Comparison of ENCODE assay signal across 25 cellular contexts in the genomic region with DNA sequence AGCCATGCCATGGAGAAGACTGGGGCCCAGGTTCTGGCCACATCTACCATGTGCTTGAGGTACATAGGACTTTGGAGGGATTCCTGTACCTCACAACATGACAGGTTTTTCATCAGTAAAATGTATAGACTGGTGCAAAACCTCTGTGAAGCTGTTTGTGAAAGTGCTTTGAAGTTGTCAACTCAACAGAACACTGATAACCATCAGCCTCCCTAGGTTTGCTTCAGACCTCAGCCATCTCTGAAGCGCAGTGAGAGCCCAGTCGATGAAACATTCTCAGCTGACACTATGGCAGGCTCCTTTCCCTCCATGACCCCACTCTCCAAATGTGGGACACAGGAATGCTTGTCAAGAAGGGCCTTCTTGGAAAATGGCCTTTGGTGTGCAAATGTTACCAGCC. TPM values are rescaled to one million over a fixed set of nuclear protein-coding genes. Genes with fewer than 3 reads are reported as not detected.
DNase-seq lines count a peak whose midpoint lies in the region; ATAC-seq, FAIRE-seq and TF ChIP-seq lines count a peak whose summit lies in the region.
"Had no signal": no experiment of that assay in that cellular context is flagged by ENCODE, and none has a peak within 500 bp of the region (broad histone marks: within the 10 kb centered on the region; RNA-seq: fewer than 3 reads in every experiment).

No MANE protein-coding gene starts in this region.

- H3K4me3 ChIP-seq in CD4-positive, CD25-positive, alpha-beta regulatory T cell (ENCODE audit: low read depth, low read length), result no peak overlapping the region
- H3K4me3 ChIP-seq in Jurkat, Clone E6-1 (ENCODE audit: low read length), result no peak overlapping the region
- H3K4me3 ChIP-seq in GM12878, result no peak overlapping the region
- H3K4me3 ChIP-seq: A549; BLaER1 treated with 17β-estradiol and CSF1 and Interleukin-3, amounts not matched to agents 10 nM and 100 nM; GM23248 had no signal

- H4K20me1 ChIP-seq in GM12878 (ENCODE audit: control insufficient read depth, insufficient read depth), result no peaks in the 10 kb centered on the region; the same call in 1 of the 2 replicates

- POLR2A ChIA-PET in activated CD4-positive, alpha-beta T cell treated with anti-CD3 and anti-CD28 coated beads, Interleukin-2, amount 10 ng/mL, durations not matched to agents 7 days and 5 days (lab: Charles Lee), result no interaction called here
- POLR2A ChIA-PET in GM12878 (lab: Charles Lee), result no interaction called here

- in situ Hi-C loops in GM12878 (cut with MboI), result no loop called here

- intact Hi-C loops in GM12878 (cut with micrococcal nuclease; ENCODE audit: unreplicated experiment), result no loop called here

- no peak overlapping the region for H3K27ac Mint-ChIP-seq in activated CD4-positive, alpha-beta T cell treated with anti-CD3 and anti-CD28 coated beads, Interleukin-2, amount 10 ng/mL, durations not matched to agents 7 days and 5 days
- H3K27ac Mint-ChIP-seq in CD4-positive, CD25-positive, alpha-beta regulatory T cell, result peak overlapping the region in 1 of 3 donors; percentile 62
- H3K27ac Mint-ChIP-seq in osteocyte (ENCODE audit: unreplicated experiment), result no peak overlapping the region
- H3K27ac Mint-ChIP-seq: CD14-positive monocyte had no signal

- H3K9ac ChIP-seq in GM12878 (ENCODE audit: control insufficient read depth, insufficient read depth, low read length), result no peak overlapping the region
- H3K9ac ChIP-seq: BLaER1 treated with 17β-estradiol and CSF1 and Interleukin-3, amounts not matched to agents 10 nM and 100 nM; GM23248 had no signal

- H3K4me1 Mint-ChIP-seq in activated CD4-positive, alpha-beta T cell treated with anti-CD3 and anti-CD28 coated beads, Interleukin-2, amount 10 ng/mL, durations not matched to agents 7 days and 5 days, result peaks cover 8% of the 10 kb centered on the region
- peaks cover 0 to 11% (median 3%) of the 10 kb centered on the region in 4 donors for H3K4me1 Mint-ChIP-seq in CD4-positive, CD25-positive, alpha-beta regulatory T cell
- H3K4me1 Mint-ChIP-seq in osteocyte (ENCODE audit: unreplicated experiment), result no peaks in the 10 kb centered on the region
- H3K4me1 Mint-ChIP-seq: CD14-positive monocyte had no signal

- H3K36me3 Mint-ChIP-seq in activated CD4-positive, alpha-beta T cell treated with anti-CD3 and anti-CD28 coated beads, Interleukin-2, amount 10 ng/mL, durations not matched to agents 7 days and 5 days (ENCODE audit: low read depth), result no peaks in the 10 kb centered on the region
- peaks cover 8% of the 10 kb centered on the region for H3K36me3 Mint-ChIP-seq in CD4-positive, CD25-positive, alpha-beta regulatory T cell
- H3K36me3 Mint-ChIP-seq in osteocyte (ENCODE audit: unreplicated experiment), result peaks cover 12% of the 10 kb centered on the region

- H3K9me3 Mint-ChIP-seq in activated CD4-positive, alpha-beta T cell treated with anti-CD3 and anti-CD28 coated beads, Interleukin-2, amount 10 ng/mL, durations not matched to agents 7 days and 5 days, result no peaks in the 10 kb centered on the region
- no peaks in the 10 kb centered on the region for H3K9me3 Mint-ChIP-seq in CD4-positive, CD25-positive, alpha-beta regulatory T cell
- no peaks in the 10 kb centered on the region for H3K9me3 Mint-ChIP-seq in osteocyte (ENCODE audit: unreplicated experiment)
- H3K9me3 Mint-ChIP-seq: CD4-positive, alpha-beta memory T cell had no signal

- BruUV-seq in GM12878 (replicated peaks; lab: Mats Ljungman, UMichigan), result no TSS peak

- H3K36me3 ChIP-seq in CD4-positive, CD25-positive, alpha-beta regulatory T cell (ENCODE audit: control insufficient read depth, insufficient read depth, low read length), result no peaks in the 10 kb centered on the region
- H3K36me3 ChIP-seq in GM12878 (ENCODE audit: control insufficient read depth in 2 of 2, insufficient read depth in 2 of 2, low read length in 1 of 2), result no peaks in the 10 kb centered on the region
- H3K36me3 ChIP-seq: BE2C; BLaER1 treated with 17β-estradiol and CSF1 and Interleukin-3, amounts not matched to agents 10 nM and 100 nM had no signal

- WGBS in GM12878 (ENCODE audit: insufficient coverage, insufficient replicate concordance, low lambda C conversion rate, missing lambda C conversion rate), result 92% methylated on average over 2 of the region's 2 CpGs

- TF ChIP-seq POLR2A in GM12878 (IDR thresholded peaks at IDR 0.05; ENCODE audit: low read depth, low read length), result no peak

- no peaks in the 10 kb centered on the region for H3K27me3 ChIP-seq in CD4-positive, CD25-positive, alpha-beta regulatory T cell (ENCODE audit: control insufficient read depth, insufficient read depth, low read length)
- H3K27me3 ChIP-seq in GM12878 (replicated peaks in 1 of 2; ENCODE audit: control insufficient read depth in 2 of 2, insufficient read depth in 2 of 2, low read length in 1 of 2), result no peaks in the 10 kb centered on the region
- H3K27me3 ChIP-seq: BE2C; BLaER1 treated with 17β-estradiol and CSF1 and Interleukin-3, amounts not matched to agents 10 nM and 100 nM had no signal

- no peak for ATAC-seq in CD4-positive, CD25-positive, alpha-beta regulatory T cell (ENCODE audit: low read depth in 2 of 2)
- no peak for ATAC-seq in GM12878
- no peak for ATAC-seq in HG02678 (IDR thresholded peaks at IDR 0.05; ENCODE audit: unreplicated experiment)
- ATAC-seq: A549 had no signal

- H2AFZ ChIP-seq in GM12878 (ENCODE audit: control insufficient read depth, low read depth, low read length), result no peak overlapping the region
- H2AFZ ChIP-seq: GM23248 had no signal

- TF ChIP-seq CTCF in GM12878 (IDR thresholded peaks at IDR 0.05 in 2 of 3, conservative IDR thresholded peaks at IDR 0.05 in 1 of 3; ENCODE audit: control insufficient read depth in 2 of 3, extremely low read depth in 1 of 3, insufficient read depth in 1 of 3, low read depth in 3 of 3, low read length in 3 of 3) (no peak), osteocyte (IDR thresholded peaks at IDR 0.05) (no peak)

- no peak for TF ChIP-seq EP300 in GM12878 (IDR thresholded peaks at IDR 0.05; ENCODE audit: borderline replicate concordance in 1 of 2, control insufficient read depth in 1 of 2, low read depth in 2 of 2, low read length in 2 of 2)

- SMC1A ChIA-PET in GM12878 (lab: Charles Lee; ENCODE audit: uncharacterized antibody, unreplicated experiment), result no interaction called here

- H3K27ac ChIP-seq in CD4-positive, CD25-positive, alpha-beta regulatory T cell (ENCODE audit: insufficient read depth, low read length, poor library complexity, severe bottlenecking), result no peak overlapping the region
- H3K27ac ChIP-seq in GM12878 (ENCODE audit: control insufficient read depth, insufficient read depth), result no peak overlapping the region
- H3K27ac ChIP-seq: A549; BLaER1 treated with 17β-estradiol and CSF1 and Interleukin-3, amounts not matched to agents 10 nM and 100 nM; GM23248 had no signal

- no peak overlapping the region for H3K4me3 Mint-ChIP-seq in activated CD4-positive, alpha-beta T cell treated with anti-CD3 and anti-CD28 coated beads, Interleukin-2, amount 10 ng/mL, durations not matched to agents 7 days and 5 days
- no peak overlapping the region for H3K4me3 Mint-ChIP-seq in CD4-positive, CD25-positive, alpha-beta regulatory T cell
- H3K4me3 Mint-ChIP-seq in osteocyte (ENCODE audit: unreplicated experiment), result no peak overlapping the region
- H3K4me3 Mint-ChIP-seq: CD4-positive, alpha-beta memory T cell had no signal

- no peak for TF ChIP-seq RAD21 in GM12878 (IDR thresholded peaks at IDR 0.05; ENCODE audit: insufficient read depth, low read depth, low read length)

- H3K27me3 Mint-ChIP-seq in activated CD4-positive, alpha-beta T cell treated with anti-CD3 and anti-CD28 coated beads, Interleukin-2, amount 10 ng/mL, durations not matched to agents 7 days and 5 days, result peaks cover 19% of the 10 kb centered on the region
- no peaks in the 10 kb centered on the region for H3K27me3 Mint-ChIP-seq in CD4-positive, CD25-positive, alpha-beta regulatory T cell
- no peaks in the 10 kb centered on the region for H3K27me3 Mint-ChIP-seq in osteocyte (ENCODE audit: unreplicated experiment)

- no peak overlapping the region for H3K4me2 ChIP-seq in GM12878 (ENCODE audit: control insufficient read depth, insufficient read depth)
- H3K4me2 ChIP-seq: A549; BLaER1 treated with 17β-estradiol and CSF1 and Interleukin-3, amounts not matched to agents 10 nM and 100 nM had no signal

- peak; percentile 44 for FAIRE-seq in GM12878 (lab: Jason Lieb, UNC)
- FAIRE-seq: A549, GM12891, GM18507, H1 had no signal

- no peaks in the 10 kb centered on the region for H3K4me1 ChIP-seq in CD4-positive, CD25-positive, alpha-beta regulatory T cell (ENCODE audit: control insufficient read depth, insufficient read depth, low read length, poor library complexity, severe bottlenecking)
- H3K4me1 ChIP-seq in GM12878 (ENCODE audit: control insufficient read depth, insufficient read depth, low read length), result no peaks in the 10 kb centered on the region
- H3K4me1 ChIP-seq: A549; BE2C; BLaER1 treated with 17β-estradiol and CSF1 and Interleukin-3, amounts not matched to agents 10 nM and 100 nM had no signal

- CTCF ChIA-PET in activated CD4-positive, alpha-beta T cell treated with anti-CD3 and anti-CD28 coated beads, Interleukin-2, amount 10 ng/mL, durations not matched to agents 7 days and 5 days (lab: Charles Lee), result no interaction called here
- CTCF ChIA-PET in GM12878 (lab: Yijun Ruan, JAX), result no interaction called here

- RAD21 ChIA-PET in GM12878 (lab: Charles Lee; ENCODE audit: unreplicated experiment), result no interaction called here

- peak; percentile 28 for DNase-seq in activated CD4-positive, alpha-beta T cell treated with anti-CD3 and anti-CD28 coated beads, Interleukin-2, amount 10 ng/mL, durations not matched to agents 7 days and 5 days
- no peak for DNase-seq in activated CD4-positive, alpha-beta T cell treated with anti-CD3 and anti-CD28 coated beads, Interleukin-2, amount 50 U/mL, for 4 hours
- DNase-seq in CD4-positive, CD25-positive, alpha-beta regulatory T cell, result peak in 2 of 3 donors; percentile 3 to 32
- DNase-seq in Jurkat, Clone E6-1 (ENCODE audit: low read depth, low spot score), result peak; percentile 59
- DNase-seq in GM12878 (ENCODE audit: low read depth, low spot score), result no peak
- no peak for DNase-seq in osteocyte (ENCODE audit: extremely low spot score, unreplicated experiment)
- DNase-seq: 8988T, ACHN, AML-193, BE2C, Calu3, COR-L47, EL, GDM1, GM23248, H7, HCEC 1CT had no signal

- H3K79me2 ChIP-seq in GM12878 (ENCODE audit: control insufficient read depth, insufficient read depth, low read length), result no peaks in the 10 kb centered on the region

- H3K9me3 ChIP-seq in CD4-positive, CD25-positive, alpha-beta regulatory T cell (ENCODE audit: control insufficient read depth in 2 of 2, low read length in 2 of 2), result no peaks in the 10 kb centered on the region
- no peaks in the 10 kb centered on the region; the same call in 2 of the 3 replicates for H3K9me3 ChIP-seq in GM12878 (replicated peaks; ENCODE audit: control insufficient read depth, insufficient read depth, low read length)
- H3K9me3 ChIP-seq: A549; BE2C; BLaER1 treated with 17β-estradiol and CSF1 and Interleukin-3, amounts not matched to agents 10 nM and 100 nM had no signal

RNA-seq across cellular contexts. Expression of a gene that starts 38.6 kb away (rescaled TPM):
- total RNA-seq in activated CD4-positive, alpha-beta T cell treated with anti-CD3 and anti-CD28 coated beads, Interleukin-2, amount 10 ng/mL, durations not matched to agents 7 days and 5 days, result 100 to 1,000 TPM; 133 to 135 TPM
- total RNA-seq in CD4-positive, CD25-positive, alpha-beta regulatory T cell, result 117 TPM
- polyA plus RNA-seq in CD4-positive, CD25-positive, alpha-beta regulatory T cell, result 10 to 100 TPM; 79.7 to 99.6 (median 86.5) TPM
- 234 TPM for polyA plus RNA-seq in Jurkat, Clone E6-1 (2012; ENCODE audit: insufficient read depth, insufficient read length)
- 156 and 202 TPM in 2 replicates for total RNA-seq in GM12878 (2013; cell fraction: nucleolus; rRNA removed)
- total RNA-seq in GM12878 (2014; rRNA removed), result 104 and 122 TPM in 2 replicates
- 49.5 and 52.7 TPM in 2 replicates for total RNA-seq in GM12878 (2014; rRNA removed; fragmentation: Illumina TruSeq; extraction: Trizol)
- 104 and 108 TPM in 2 replicates for total RNA-seq in GM12878 (2021)
- 41.4 TPM for polyA plus RNA-seq in GM12878 (2011; ENCODE audit: low read depth)
- 69.7 and 154 TPM in 2 replicates for polyA plus RNA-seq in GM12878 (2011; rRNA removed)
- polyA plus RNA-seq in GM12878 (2011; cell fraction: cytosol; rRNA removed), result 148 and 164 TPM in 2 replicates
- 692 and 693 TPM in 2 replicates for polyA plus RNA-seq in GM12878 (2011; cell fraction: nucleus; rRNA removed)
- polyA plus RNA-seq in GM12878 (2012), result 86.4 and 98.6 TPM in 2 replicates
- 48.8 and 84.0 TPM in 2 replicates for polyA plus RNA-seq in GM12878 (2014; fragmentation: Illumina TruSeq; extraction: Trizol)
- 10 to 100 TPM in 1 of 2 experiments, 1 to 10 TPM in 1; 6.0 to 14.0 TPM for polyA plus RNA-seq in GM12878 (2014; fragmentation: Nextera tagmentation; extraction: Ambion mirVana)
- 135 and 161 TPM in 2 replicates for polyA plus RNA-seq in GM12878 (2014; rRNA removed)
- polyA plus RNA-seq in GM12878 (2016; fragmentation: Nextera tagmentation; extraction: Ambion mirVana), result 10 to 100 TPM; 88.1 to 90.5 TPM
- polyA minus RNA-seq in GM12878 (2011; rRNA and poly(A)+ RNA removed), result 124 and 146 TPM in 2 replicates
- 39.0 and 42.9 TPM in 2 replicates for polyA minus RNA-seq in GM12878 (2011; cell fraction: cytosol; rRNA and poly(A)+ RNA removed)
- polyA minus RNA-seq in GM12878 (2011; cell fraction: nucleus; rRNA and poly(A)+ RNA removed), result 76.0 and 109 TPM in 2 replicates
- total RNA-seq in osteocyte, result 197 and 206 TPM in 2 replicates

Comparison
In these comparisons a context has a peak if more than half of its experiments do, and no peak if none do; other contexts are left out.
1. DNase-seq: peak in activated CD4-positive, alpha-beta T cell treated with anti-CD3 and anti-CD28 coated beads, Interleukin-2, amount 10 ng/mL, durations not matched to agents 7 days and 5 days (single experiment), CD4-positive, CD25-positive, alpha-beta regulatory T cell (2 of 3) and Jurkat, Clone E6-1 (single experiment); none in activated CD4-positive, alpha-beta T cell treated with anti-CD3 and anti-CD28 coated beads, Interleukin-2, amount 50 U/mL, for 4 hours (0 of 2), GM12878 (single experiment) and osteocyte (single experiment).